In genomic region chr9:34707130-34707529, GRCh38 we compare ENCODE assay signal across 22 cellular contexts. TPM values are rescaled to one million over a fixed set of nuclear protein-coding genes. Genes with fewer than 3 reads are reported as not detected.
"Had no signal": no experiment of that assay in that cellular context is flagged by ENCODE, and none has a peak within 500 bp of the region (broad histone marks: within the 10 kb centered on the region; RNA-seq: fewer than 3 reads in every experiment).

No MANE protein-coding gene starts in this region.

- H3K27me3 Mint-ChIP-seq: IgD-negative memory B cell had no signal

- H3K27ac ChIP-seq: HL-60, KMS-11, RWPE1 had no signal

- H3K9me3 ChIP-seq: SK-N-SH had no signal

- H3K4me3 ChIP-seq: K562 had no signal

- ATAC-seq: K562 had no signal

- DNase-seq: Kasumi-1, MM.1S, NCI-H1092 treated with DMSO at 0.1 percent for 48 hours, NCI-H1436, NCI-H187, NCI-H2029, NCI-H2081 treated with DMSO at 0.1 percent for 48 hours, NCI-H2171 treated with DMSO at 0.1 percent for 48 hours, NCI-H345, NCI-H446 treated with DMSO at 0.1 percent for 48 hours, NCI-H510A treated with DMSO at 0.1 percent for 48 hours, NCI-H526, NCI-H82, SHP77, SK-N-SH had no signal

RNA-seq across cellular contexts. Expression of gene CCL21, which starts 2.8 kb away (rescaled TPM):
- total RNA-seq: K562, M059J, SK-MEL-5 had no signal
- polyA plus RNA-seq: IgD-negative memory B cell, K562, SK-N-SH had no signal

RNA-seq across cellular contexts. Expression of gene CCL19, which starts 16.1 kb away (rescaled TPM):
- total RNA-seq: K562, M059J, SK-MEL-5 had no signal
- polyA plus RNA-seq: IgD-negative memory B cell, K562, SK-N-SH had no signal

RNA-seq across cellular contexts. Expression of gene CCL27, which starts 44.7 kb away (rescaled TPM):
- total RNA-seq: M059J, SK-MEL-5 had no signal
- polyA plus RNA-seq: IgD-negative memory B cell, SK-N-SH had no signal
